Comparison of ENCODE assay signal across 25 cellular contexts in the genomic region with DNA sequence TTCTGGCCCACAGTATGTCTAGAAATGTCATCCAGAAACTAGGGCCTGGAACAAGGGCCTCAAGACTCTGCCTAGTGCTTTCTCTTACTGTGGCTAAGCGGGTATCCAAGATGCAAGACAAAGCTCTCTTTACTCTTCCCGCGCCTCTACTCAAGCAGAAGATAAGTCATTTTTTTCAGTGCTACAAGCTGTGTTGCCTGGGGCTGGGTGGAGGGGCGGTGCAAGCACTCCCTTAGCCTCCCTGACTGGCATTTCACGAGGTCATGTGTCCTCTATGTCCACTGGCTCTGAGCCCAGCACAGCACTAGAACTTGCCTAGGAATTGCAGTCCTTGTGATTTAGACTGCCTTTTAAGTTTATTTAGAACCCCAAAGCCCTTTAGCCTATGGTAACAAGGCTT.
DNase-seq lines count a peak whose midpoint lies in the region; ATAC-seq and TF ChIP-seq lines count a peak whose summit lies in the region.
"Had no signal": no experiment of that assay in that cellular context is flagged by ENCODE, and none has a peak within 500 bp of the region (broad histone marks: within the 10 kb centered on the region; RNA-seq: fewer than 3 reads in every experiment).

No MANE protein-coding gene starts in this region.

- H3K36me3 Mint-ChIP-seq in naive thymus-derived CD4-positive, alpha-beta T cell, result peaks cover 0 to 4% (median 0%) of the 10 kb centered on the region in 5 donors
- H3K36me3 Mint-ChIP-seq in HFFc6 (ENCODE audit: low read depth), result no peaks in the 10 kb centered on the region
- H3K36me3 Mint-ChIP-seq: immature natural killer cell had no signal

- POLR2A ChIA-PET in SK-N-SH (lab: Yijun Ruan, JAX), result no interaction called here
- POLR2A ChIA-PET in naive thymus-derived CD4-positive, alpha-beta T cell (lab: Charles Lee), result no interaction called here

- H3K4me2 ChIP-seq in SK-N-SH, result no peak overlapping the region
- H3K4me2 ChIP-seq: A549 had no signal

- no peaks in the 10 kb centered on the region for H3K4me1 Mint-ChIP-seq in naive thymus-derived CD4-positive, alpha-beta T cell
- no peaks in the 10 kb centered on the region for H3K4me1 Mint-ChIP-seq in HFFc6 (ENCODE audit: low read depth)
- H3K4me1 Mint-ChIP-seq: activated CD4-positive, alpha-beta memory T cell treated with anti-CD3 and anti-CD28 coated beads, Interleukin-2, amount 10 ng/mL, durations not matched to agents 7 days and 5 days; immature natural killer cell; natural killer cell; T-helper 17 cell had no signal

- WGBS in SK-N-SH (ENCODE audit: low lambda C conversion rate), result 17% methylated on average over 5 of the region's 5 CpGs
- 80 to 84% methylated on average over 4 to 5 of the region's 5 CpGs for WGBS in testis, 2 donors

- TF ChIP-seq EP300 in SK-N-SH (IDR thresholded peaks at IDR 0.05; ENCODE audit: borderline replicate concordance in 1 of 2, low read depth in 1 of 2, low read length in 1 of 2), result no peak

- intact Hi-C loops in testis (cut with DNase I; ENCODE audit: low total_unique reads), result no loop called here
- intact Hi-C loops in naive thymus-derived CD4-positive, alpha-beta T cell (cut with micrococcal nuclease), result no loop called here

- H3K4me3 Mint-ChIP-seq in naive thymus-derived CD4-positive, alpha-beta T cell, result no peak overlapping the region
- no peak overlapping the region for H3K4me3 Mint-ChIP-seq in HFFc6
- H3K4me3 Mint-ChIP-seq: activated CD4-positive, alpha-beta memory T cell treated with anti-CD3 and anti-CD28 coated beads, Interleukin-2, amount 10 ng/mL, durations not matched to agents 7 days and 5 days; immature natural killer cell; natural killer cell; T-helper 17 cell had no signal

- H3K4me1 ChIP-seq in SK-N-SH (ENCODE audit: control insufficient read depth in 1 of 2, insufficient read depth in 2 of 2, low read depth in 1 of 2, low read length in 1 of 2) (no peaks in the 10 kb centered on the region), testis (no peaks in the 10 kb centered on the region)
- H3K4me1 ChIP-seq in naive thymus-derived CD4-positive, alpha-beta T cell (ENCODE audit: control insufficient read depth in 2 of 2, insufficient read depth in 2 of 2, low read length in 2 of 2), result no peaks in the 10 kb centered on the region
- H3K4me1 ChIP-seq: A549, ascending aorta, spleen had no signal

- CTCF ChIA-PET in SK-N-SH (lab: Yijun Ruan, JAX), result no interaction called here
- CTCF ChIA-PET in naive thymus-derived CD4-positive, alpha-beta T cell (lab: Charles Lee), result no interaction called here

- H3K9me3 ChIP-seq in SK-N-SH (no peaks in the 10 kb centered on the region), testis (no peaks in the 10 kb centered on the region)
- no peaks in the 10 kb centered on the region for H3K9me3 ChIP-seq in naive thymus-derived CD4-positive, alpha-beta T cell (ENCODE audit: control insufficient read depth in 2 of 3, low read length in 3 of 3)
- H3K9me3 ChIP-seq: A549, ascending aorta had no signal

- no peak overlapping the region for H2AFZ ChIP-seq in SK-N-SH (ENCODE audit: low read depth)

- no peaks in the 10 kb centered on the region for H3K27me3 ChIP-seq in SK-N-SH (ENCODE audit: insufficient read depth)
- H3K27me3 ChIP-seq in testis, result no peaks in the 10 kb centered on the region
- no peaks in the 10 kb centered on the region for H3K27me3 ChIP-seq in naive thymus-derived CD4-positive, alpha-beta T cell (ENCODE audit: control insufficient read depth in 2 of 2, insufficient read depth in 2 of 2, low read length in 2 of 2)
- H3K27me3 ChIP-seq: ascending aorta, spleen had no signal

- DNase-seq in SK-N-SH, result no peak
- DNase-seq in choroid plexus epithelial cell (ENCODE audit: low read depth), result peak; percentile 6
- peak; percentile 1 for DNase-seq in iris pigment epithelial cell (ENCODE audit: low read depth)
- peak; percentile 48 for DNase-seq in testis
- no peak for DNase-seq in naive thymus-derived CD4-positive, alpha-beta T cell
- DNase-seq in stimulated activated CD4-positive, alpha-beta T cell treated with anti-CD3 and anti-CD28 coated beads, Interleukin-12 subunit alpha, Interleukin-12 subunit beta, amount 100 ng/mL, for 4 hours, result no peak
- no peak for DNase-seq in HFFc6
- DNase-seq: activated CD4-positive, alpha-beta memory T cell treated with anti-CD3 and anti-CD28 coated beads, Interleukin-2, amount 10 ng/mL, durations not matched to agents 7 days and 5 days; activated naive CD4-positive, alpha-beta T cell treated with Interleukin-2 at 50 U/mL for 16 hours; activated T-cell treated with anti-CD3 and anti-CD28 coated beads, Interleukin-2, amount 50 U/mL, for 1 hour; DMS 273 treated with DMSO at 0.1 percent for 48 hours; immature natural killer cell; mammary epithelial cell; natural killer cell; NCI-H1436; NCI-H345; Right ventricle myocardium superior; spleen; T-helper 17 cell had no signal

- H3K9me2 ChIP-seq in SK-N-SH, result no peaks in the 10 kb centered on the region

- no peaks in the 10 kb centered on the region for H3K27me3 Mint-ChIP-seq in naive thymus-derived CD4-positive, alpha-beta T cell
- no peaks in the 10 kb centered on the region for H3K27me3 Mint-ChIP-seq in HFFc6 (ENCODE audit: insufficient read depth)
- H3K27me3 Mint-ChIP-seq: activated CD4-positive, alpha-beta memory T cell treated with anti-CD3 and anti-CD28 coated beads, Interleukin-2, amount 10 ng/mL, durations not matched to agents 7 days and 5 days; progenitor cell of endocrine pancreas; T-helper 17 cell had no signal

- no peak for TF ChIP-seq CTCF in SK-N-SH (IDR thresholded peaks at IDR 0.05)
- TF ChIP-seq CTCF in choroid plexus epithelial cell (conservative IDR thresholded peaks at IDR 0.05; ENCODE audit: low read depth, low read length), result no peak
- no peak for TF ChIP-seq CTCF in testis (IDR thresholded peaks at IDR 0.05)
- TF ChIP-seq CTCF in HFFc6 (IDR thresholded peaks at IDR 0.05), result no peak

- H3F3A ChIP-seq in SK-N-SH (replicated peaks; ENCODE audit: insufficient read depth), result no peaks in the 10 kb centered on the region

- ATAC-seq in SK-N-SH treated with all-trans-retinoic acid at 6 μM for 48 hours, result peak; percentile 27; the same call in 2 of the 3 replicates
- ATAC-seq in naive thymus-derived CD4-positive, alpha-beta T cell, result no peak
- ATAC-seq: A549, natural killer cell, T-helper 17 cell had no signal

- H4K20me1 ChIP-seq in SK-N-SH (ENCODE audit: insufficient read depth), result no peaks in the 10 kb centered on the region

- H3K27ac Mint-ChIP-seq in naive thymus-derived CD4-positive, alpha-beta T cell, result no peak overlapping the region
- no peak overlapping the region for H3K27ac Mint-ChIP-seq in HFFc6
- H3K27ac Mint-ChIP-seq: activated CD4-positive, alpha-beta memory T cell treated with anti-CD3 and anti-CD28 coated beads, Interleukin-2, amount 10 ng/mL, durations not matched to agents 7 days and 5 days; immature natural killer cell; natural killer cell; progenitor cell of endocrine pancreas; T-helper 17 cell had no signal

- TF ChIP-seq RAD21 in SK-N-SH (IDR thresholded peaks at IDR 0.05; ENCODE audit: low read length), result no peak

- H3K4me3 ChIP-seq in SK-N-SH (ENCODE audit: low read depth in 2 of 2, low read length in 1 of 2), result no peak overlapping the region
- no peak overlapping the region for H3K4me3 ChIP-seq in choroid plexus epithelial cell (ENCODE audit: low read depth, low read length)
- no peak overlapping the region for H3K4me3 ChIP-seq in testis
- no peak overlapping the region for H3K4me3 ChIP-seq in naive thymus-derived CD4-positive, alpha-beta T cell (ENCODE audit: low read length)
- H3K4me3 ChIP-seq: A549, ascending aorta, spleen had no signal

- no peaks in the 10 kb centered on the region for H3K79me2 ChIP-seq in SK-N-SH (ENCODE audit: insufficient read depth)

- H3K36me3 ChIP-seq in SK-N-SH (replicated peaks in 1 of 2; ENCODE audit: control insufficient read depth in 1 of 2, insufficient read depth in 2 of 2, low read length in 1 of 2), result no peaks in the 10 kb centered on the region
- H3K36me3 ChIP-seq in testis (ENCODE audit: low read depth, missing control alignments), result no peaks in the 10 kb centered on the region
- H3K36me3 ChIP-seq in naive thymus-derived CD4-positive, alpha-beta T cell (ENCODE audit: control insufficient read depth in 2 of 3, insufficient read depth in 3 of 3, low read length in 3 of 3), result no peaks in the 10 kb centered on the region
- H3K36me3 ChIP-seq: ascending aorta, spleen had no signal

- H3K9me3 Mint-ChIP-seq in naive thymus-derived CD4-positive, alpha-beta T cell, result peaks cover 0 to 17% (median 0%) of the 10 kb centered on the region in 11 donors
- H3K9me3 Mint-ChIP-seq in HFFc6, result peaks cover 22% of the 10 kb centered on the region

- H3K9ac ChIP-seq in SK-N-SH, result no peak overlapping the region

- TF ChIP-seq POLR2A in testis (IDR thresholded peaks at IDR 0.05), result no peak

- H3K27ac ChIP-seq in SK-N-SH (ENCODE audit: low read depth in 2 of 2, low read length in 1 of 2), result no peak overlapping the region
- H3K27ac ChIP-seq in testis, result no peak overlapping the region
- no peak overlapping the region for H3K27ac ChIP-seq in naive thymus-derived CD4-positive, alpha-beta T cell (ENCODE audit: low read depth, low read length)
- H3K27ac ChIP-seq: A549, ascending aorta, C4-2B, spleen, VCaP had no signal

TF ChIP-seq in SK-N-SH treated with all-trans-retinoic acid at 6 μM for 48 hours, 23 proteins besides CTCF, POLR2A, EP300 and RAD21:
- TF ChIP-seq SNAI2 (CRISPR knock-in tag; IDR thresholded peaks at IDR 0.05) (no peak), ARNTL (CRISPR knock-in tag; IDR thresholded peaks at IDR 0.05; ENCODE audit: borderline replicate concordance, low read depth) (no peak)
TF ChIP-seq in SK-N-SH treated with all-trans-retinoic acid at 6 μM for 48 hours: peak in this region for 0.

Comparison
In these comparisons a context has a peak if more than half of its experiments do, and no peak if none do; other contexts are left out.
1. DNase-seq: peak in choroid plexus epithelial cell (single experiment), iris pigment epithelial cell (single experiment) and testis (single experiment); none in SK-N-SH (single experiment), naive thymus-derived CD4-positive, alpha-beta T cell (0 of 9), stimulated activated CD4-positive, alpha-beta T cell treated with anti-CD3 and anti-CD28 coated beads, Interleukin-12 subunit alpha, Interleukin-12 subunit beta, amount 100 ng/mL, for 4 hours (single experiment) and HFFc6 (single experiment).